In genomic region chr4:2691952-2692435, GRCh38 we compare ENCODE assay signal across 18 cellular contexts.
DNase-seq lines count a peak whose midpoint lies in the region; ATAC-seq and TF ChIP-seq lines count a peak whose summit lies in the region.
"Had no signal": no experiment of that assay in that cellular context is flagged by ENCODE, and none has a peak within 500 bp of the region (broad histone marks: within the 10 kb centered on the region; RNA-seq: fewer than 3 reads in every experiment).

No MANE protein-coding gene starts in this region.

- H3K79me2 ChIP-seq in DOHH2 (ENCODE audit: control insufficient read depth, low read length), result peaks cover 2% of the 10 kb centered on the region; the same call in 1 of the 2 replicates

- no peaks in the 10 kb centered on the region for H4K20me1 ChIP-seq in DOHH2 (ENCODE audit: control insufficient read depth, insufficient read depth, low read depth, low read length)

- H3K9me2 ChIP-seq in DOHH2 (replicated peaks; ENCODE audit: control insufficient read depth, low read length), result no peaks in the 10 kb centered on the region

- no peak for ATAC-seq in CD4-positive, CD25-positive, alpha-beta regulatory T cell (ENCODE audit: low read depth in 2 of 2)
- ATAC-seq in activated T-cell treated with anti-CD3 and anti-CD28 coated beads, Interleukin-2, amount 50 U/mL, for 72 hours (replicated peaks in 1 of 2), result peak; percentile 69 to 72
- no peak for ATAC-seq in GM19035 (IDR thresholded peaks at IDR 0.05; ENCODE audit: unreplicated experiment)
- ATAC-seq: left ventricle myocardium superior had no signal

- H3K4me1 Mint-ChIP-seq in CD4-positive, CD25-positive, alpha-beta regulatory T cell, result peaks cover 0 to 8% (median 4%) of the 10 kb centered on the region in 4 donors
- peaks cover 40% of the 10 kb centered on the region for H3K4me1 Mint-ChIP-seq in activated T-cell treated with anti-CD3 and anti-CD28 coated beads, Interleukin-2, amount 50 U/mL, for 72 hours (ENCODE audit: low read depth)
- H3K4me1 Mint-ChIP-seq: H9 had no signal

- peaks cover 63% of the 10 kb centered on the region for H3K36me3 Mint-ChIP-seq in CD4-positive, CD25-positive, alpha-beta regulatory T cell
- H3K36me3 Mint-ChIP-seq in activated T-cell treated with anti-CD3 and anti-CD28 coated beads, Interleukin-2, amount 50 U/mL, for 72 hours (ENCODE audit: insufficient read depth in 2 of 2), result peaks cover 15 to 50% of the 10 kb centered on the region in 2 donors

- H3K9me3 ChIP-seq in CD4-positive, CD25-positive, alpha-beta regulatory T cell (ENCODE audit: control insufficient read depth in 2 of 2, low read length in 2 of 2), result no peaks in the 10 kb centered on the region
- H3K9me3 ChIP-seq in DOHH2 (ENCODE audit: control insufficient read depth, insufficient read depth, low read length), result no peaks in the 10 kb centered on the region
- H3K9me3 ChIP-seq: ascending aorta, BE2C had no signal

- no peaks in the 10 kb centered on the region for H3K27me3 Mint-ChIP-seq in CD4-positive, CD25-positive, alpha-beta regulatory T cell
- no peaks in the 10 kb centered on the region for H3K27me3 Mint-ChIP-seq in activated T-cell treated with anti-CD3 and anti-CD28 coated beads, Interleukin-2, amount 50 U/mL, for 72 hours (ENCODE audit: low read depth)

- TF ChIP-seq CTCF in DOHH2 (IDR thresholded peaks at IDR 0.05; ENCODE audit: low read depth, low read length, poor library complexity, severe bottlenecking), result no peak

- no peak overlapping the region for H3K4me3 Mint-ChIP-seq in CD4-positive, CD25-positive, alpha-beta regulatory T cell
- peak overlapping the region; percentile 51 to 69 for H3K4me3 Mint-ChIP-seq in activated T-cell treated with anti-CD3 and anti-CD28 coated beads, Interleukin-2, amount 50 U/mL, for 72 hours
- H3K4me3 Mint-ChIP-seq: H9 had no signal

- H3F3A ChIP-seq in DOHH2 (ENCODE audit: control insufficient read depth, insufficient read depth), result peaks cover 23% of the 10 kb centered on the region

- H3K36me3 ChIP-seq in CD4-positive, CD25-positive, alpha-beta regulatory T cell (ENCODE audit: control insufficient read depth, insufficient read depth, low read length), result peaks cover 94% of the 10 kb centered on the region
- H3K36me3 ChIP-seq in DOHH2 (ENCODE audit: control insufficient read depth, low read length), result peaks cover 70% of the 10 kb centered on the region

- H3K27ac Mint-ChIP-seq in CD4-positive, CD25-positive, alpha-beta regulatory T cell, result peak overlapping the region; percentile 51 to 74 (median 58)
- H3K27ac Mint-ChIP-seq in activated T-cell treated with anti-CD3 and anti-CD28 coated beads, Interleukin-2, amount 50 U/mL, for 72 hours, result peak overlapping the region; percentile 93
- H3K27ac Mint-ChIP-seq: H9 had no signal

- DNase-seq in CD4-positive, CD25-positive, alpha-beta regulatory T cell, result no peak
- DNase-seq in activated T-cell treated with anti-CD3 and anti-CD28 coated beads, Interleukin-2, amount 50 U/mL, for 72 hours, result peak; percentile 23 to 31
- DNase-seq in stimulated activated CD4-positive, alpha-beta T cell treated with anti-CD3 and anti-CD28 coated beads, Interleukin-12 subunit alpha, Interleukin-12 subunit beta, amount 100 ng/mL, for 4 hours, result peak; percentile 19
- DNase-seq in pons (ENCODE audit: low spot score), result no peak
- DNase-seq in islet precursor cell, result no peak
- no peak for DNase-seq in COR-L47 (lab: John Stamatoyannopoulos, UW)
- DNase-seq: activated CD8-positive, alpha-beta memory T cell treated with anti-CD3 and anti-CD28 coated beads, Interleukin-2, amount 50 U/mL, for 48 hours; BE2C; foreskin melanocyte; H9; left ventricle myocardium superior; MM.1S; NCI-H187 treated with DMSO at 0.1 percent for 48 hours; NCI-H446 treated with DMSO at 0.1 percent for 48 hours; trophoblast cell had no signal

- no peak overlapping the region for H3K27ac ChIP-seq in CD4-positive, CD25-positive, alpha-beta regulatory T cell (ENCODE audit: insufficient read depth, low read length, poor library complexity, severe bottlenecking)
- H3K27ac ChIP-seq in DOHH2 (ENCODE audit: low read depth, low read length), result no peak overlapping the region
- H3K27ac ChIP-seq: ascending aorta had no signal

- H3K27me3 ChIP-seq in CD4-positive, CD25-positive, alpha-beta regulatory T cell (ENCODE audit: control insufficient read depth, insufficient read depth, low read length), result no peaks in the 10 kb centered on the region
- H3K27me3 ChIP-seq in DOHH2 (ENCODE audit: control insufficient read depth, low read length), result no peaks in the 10 kb centered on the region
- H3K27me3 ChIP-seq: ascending aorta, BE2C had no signal

- H3K4me1 ChIP-seq in CD4-positive, CD25-positive, alpha-beta regulatory T cell (ENCODE audit: control insufficient read depth, insufficient read depth, low read length, poor library complexity, severe bottlenecking), result no peaks in the 10 kb centered on the region
- peaks cover 75% of the 10 kb centered on the region for H3K4me1 ChIP-seq in DOHH2 (ENCODE audit: control insufficient read depth, low read length)
- H3K4me1 ChIP-seq: ascending aorta, BE2C had no signal

- H3K9me3 Mint-ChIP-seq in CD4-positive, CD25-positive, alpha-beta regulatory T cell, result peaks cover 0 to 2% (median 0%) of the 10 kb centered on the region in 7 donors
- no peaks in the 10 kb centered on the region for H3K9me3 Mint-ChIP-seq in activated T-cell treated with anti-CD3 and anti-CD28 coated beads, Interleukin-2, amount 50 U/mL, for 72 hours
- H3K9me3 Mint-ChIP-seq: H9 had no signal

- 0 out of 2 replicates have a peak overlapping the region, but pooled peaks have one; percentile 3 for H3K4me2 ChIP-seq in DOHH2 (ENCODE audit: low read length)

- H3K4me3 ChIP-seq in CD4-positive, CD25-positive, alpha-beta regulatory T cell (ENCODE audit: low read depth, low read length), result no peak overlapping the region
- no peak overlapping the region for H3K4me3 ChIP-seq in DOHH2 (ENCODE audit: low read length)
- H3K4me3 ChIP-seq: ascending aorta had no signal

Comparison
In these comparisons a context has a peak if more than half of its experiments do, and no peak if none do; other contexts are left out.
1. ATAC-seq: peak in activated T-cell treated with anti-CD3 and anti-CD28 coated beads, Interleukin-2, amount 50 U/mL, for 72 hours (2 of 2); none in CD4-positive, CD25-positive, alpha-beta regulatory T cell (0 of 2) and GM19035 (single experiment).
2. DNase-seq: peak in activated T-cell treated with anti-CD3 and anti-CD28 coated beads, Interleukin-2, amount 50 U/mL, for 72 hours (2 of 2) and stimulated activated CD4-positive, alpha-beta T cell treated with anti-CD3 and anti-CD28 coated beads, Interleukin-12 subunit alpha, Interleukin-12 subunit beta, amount 100 ng/mL, for 4 hours (single experiment); none in CD4-positive, CD25-positive, alpha-beta regulatory T cell (0 of 3), pons (single experiment), islet precursor cell (single experiment) and COR-L47 (single experiment).
3. H3K4me3 Mint-ChIP-seq: peak in activated T-cell treated with anti-CD3 and anti-CD28 coated beads, Interleukin-2, amount 50 U/mL, for 72 hours (2 of 2); none in CD4-positive, CD25-positive, alpha-beta regulatory T cell (0 of 4).